8 cellular contexts compared by ENCODE assay signal in the genomic region with DNA sequence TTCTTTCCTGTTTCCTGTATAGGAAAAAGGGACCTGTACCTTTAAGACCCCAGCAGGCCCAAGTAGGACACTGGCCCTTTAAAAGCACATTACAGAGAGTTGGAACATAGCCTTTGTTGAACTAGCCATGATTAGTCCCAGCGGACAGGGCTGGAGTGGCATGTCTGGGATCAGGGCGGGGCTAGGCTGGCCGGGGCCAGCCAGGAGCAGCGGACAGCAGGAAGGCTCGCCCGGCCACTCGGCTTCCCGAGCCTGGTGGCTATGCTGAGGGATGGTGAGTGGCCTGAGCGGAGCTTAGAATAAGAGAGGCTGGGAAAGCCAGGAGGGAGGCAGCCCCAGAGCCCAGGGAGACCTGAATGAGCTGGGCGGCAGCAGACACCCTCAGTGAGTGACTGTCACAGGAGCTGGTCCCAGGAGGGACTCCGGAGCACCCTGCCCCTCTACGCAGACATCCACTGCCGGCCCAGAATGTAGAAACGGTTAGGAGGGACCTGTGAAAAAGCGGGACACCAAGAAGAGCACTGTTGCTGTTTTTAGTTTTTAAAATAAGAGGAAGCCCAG.
DNase-seq lines count a peak whose midpoint lies in the region; ATAC-seq and TF ChIP-seq lines count a peak whose summit lies in the region.

No MANE protein-coding gene starts in this region.

- ATAC-seq in GM18498 (IDR thresholded peaks at IDR 0.05; ENCODE audit: unreplicated experiment) (no peak), HG03442 (IDR thresholded peaks at IDR 0.05; ENCODE audit: unreplicated experiment) (no peak)

- intact Hi-C loops in colonic mucosa (cut with DNase I): no loop called here

- no peak overlapping the region for H3K27ac Mint-ChIP-seq in activated naive CD4-positive, alpha-beta T cell treated with anti-CD3 and anti-CD28 coated beads, Interleukin-2, amount 10 ng/mL, durations not matched to agents 7 days and 5 days

- CTCF ChIA-PET in activated naive CD4-positive, alpha-beta T cell treated with anti-CD3 and anti-CD28 coated beads, Interleukin-2, amount 10 ng/mL, durations not matched to agents 7 days and 5 days (lab: Charles Lee): interaction anchor here (0.9 to 2.3 kb wide), 4 partner anchors 11 to 254 kb away, joined by 3 to 6 read pairs (median 4); no protein-coding TSS in a partner anchor

- peak overlapping the region; percentile 43 for H3K4me3 ChIP-seq in BE2C (ENCODE audit: low read depth, low read length)
- H3K4me3 ChIP-seq in colonic mucosa: peak overlapping the region; percentile 37

- H3K27me3 ChIP-seq in BE2C: no peaks in the 10 kb centered on the region
- no peaks in the 10 kb centered on the region for H3K27me3 ChIP-seq in colonic mucosa

- H3K9ac ChIP-seq in colonic mucosa (ENCODE audit: low read depth in 2 of 2, low read length in 2 of 2): peak overlapping the region; percentile 64 to 83

- no peaks in the 10 kb centered on the region for H3K9me3 ChIP-seq in BE2C
- H3K9me3 ChIP-seq in colonic mucosa: no peaks in the 10 kb centered on the region

- no peaks in the 10 kb centered on the region for H3K9me3 Mint-ChIP-seq in activated naive CD4-positive, alpha-beta T cell treated with anti-CD3 and anti-CD28 coated beads, Interleukin-2, amount 10 ng/mL, durations not matched to agents 7 days and 5 days

- H3K36me3 Mint-ChIP-seq in activated naive CD4-positive, alpha-beta T cell treated with anti-CD3 and anti-CD28 coated beads, Interleukin-2, amount 10 ng/mL, durations not matched to agents 7 days and 5 days: no peaks in the 10 kb centered on the region

- peaks cover 21% of the 10 kb centered on the region for H3K4me1 Mint-ChIP-seq in activated naive CD4-positive, alpha-beta T cell treated with anti-CD3 and anti-CD28 coated beads, Interleukin-2, amount 10 ng/mL, durations not matched to agents 7 days and 5 days

- H3K27ac ChIP-seq in colonic mucosa: peak overlapping the region; percentile 82

- peaks cover 50% of the 10 kb centered on the region for H3K27me3 Mint-ChIP-seq in activated naive CD4-positive, alpha-beta T cell treated with anti-CD3 and anti-CD28 coated beads, Interleukin-2, amount 10 ng/mL, durations not matched to agents 7 days and 5 days

- H3K4me1 ChIP-seq in BE2C (peaks cover 11% of the 10 kb centered on the region), colonic mucosa (peaks cover 15% of the 10 kb centered on the region)

- no peak overlapping the region for H3K4me3 Mint-ChIP-seq in activated naive CD4-positive, alpha-beta T cell treated with anti-CD3 and anti-CD28 coated beads, Interleukin-2, amount 10 ng/mL, durations not matched to agents 7 days and 5 days

- TF ChIP-seq CTCF in BE2C (IDR thresholded peaks at IDR 0.05; ENCODE audit: low read depth, low read length) (no peak), colonic mucosa (IDR thresholded peaks at IDR 0.05) (no peak)

- DNase-seq in BE2C (peak; percentile 76), NCI-H2227 (lab: John Stamatoyannopoulos, UW; ENCODE audit: unreplicated experiment) (peak; percentile 38), colonic mucosa (peak; percentile 85), left kidney (ENCODE audit: low read depth, low spot score) (peak; percentile 89), superior temporal gyrus (ENCODE audit: extremely low spot score) (peak; percentile 82)
- no peak for DNase-seq in activated naive CD4-positive, alpha-beta T cell treated with anti-CD3 and anti-CD28 coated beads, Interleukin-2, amount 10 ng/mL, durations not matched to agents 7 days and 5 days

- H3K36me3 ChIP-seq in BE2C (no peaks in the 10 kb centered on the region), colonic mucosa (no peaks in the 10 kb centered on the region)
